Comparison of ENCODE assay signal across 2 cellular contexts in genomic region chr11:64751580-64751979, GRCh38.
TF ChIP-seq lines count a peak whose summit lies in the region.

No MANE protein-coding gene starts in this region.

TF ChIP-seq in A549, 52 proteins besides CTCF, POLR2A, EP300 and RAD21:
- no peak for TF ChIP-seq MYC (IDR thresholded peaks at IDR 0.05; ENCODE audit: borderline replicate concordance, low read length)
- TF ChIP-seq, protein P1, sequence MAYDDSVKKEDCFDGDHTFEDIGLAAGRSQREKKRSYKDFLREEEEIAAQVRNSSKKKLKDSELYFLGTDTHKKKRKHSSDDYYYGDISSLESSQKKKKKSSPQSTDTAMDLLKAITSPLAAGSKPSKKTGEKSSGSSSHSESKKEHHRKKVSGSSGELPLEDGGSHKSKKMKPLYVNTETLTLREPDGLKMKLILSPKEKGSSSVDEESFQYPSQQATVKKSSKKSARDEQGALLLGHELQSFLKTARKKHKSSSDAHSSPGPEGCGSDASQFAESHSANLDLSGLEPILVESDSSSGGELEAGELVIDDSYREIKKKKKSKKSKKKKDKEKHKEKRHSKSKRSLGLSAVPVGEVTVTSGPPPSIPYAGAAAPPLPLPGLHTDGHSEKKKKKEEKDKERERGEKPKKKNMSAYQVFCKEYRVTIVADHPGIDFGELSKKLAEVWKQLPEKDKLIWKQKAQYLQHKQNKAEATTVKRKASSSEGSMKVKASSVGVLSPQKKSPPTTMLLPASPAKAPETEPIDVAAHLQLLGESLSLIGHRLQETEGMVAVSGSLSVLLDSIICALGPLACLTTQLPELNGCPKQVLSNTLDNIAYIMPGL (CRISPR knock-in tag; IDR thresholded peaks at IDR 0.05; ENCODE audit: borderline replicate concordance), result no peak
- TF ChIP-seq CEBPB (IDR thresholded peaks at IDR 0.05), result no peak
- no peak for TF ChIP-seq HOXB13 (CRISPR knock-in tag; IDR thresholded peaks at IDR 0.05; ENCODE audit: low read depth)
- no peak for TF ChIP-seq PBX3 (IDR thresholded peaks at IDR 0.05)
- TF ChIP-seq JUNB (IDR thresholded peaks at IDR 0.05), result no peak
- TF ChIP-seq KDM1A (IDR thresholded peaks at IDR 0.05; ENCODE audit: low read depth), result 0 out of 2 replicates have a peak, but pooled peaks have one; percentile 24
- no peak for TF ChIP-seq ZFP36 (IDR thresholded peaks at IDR 0.05; ENCODE audit: borderline replicate concordance, partially characterized antibody)
- TF ChIP-seq RCOR1 (IDR thresholded peaks at IDR 0.05; ENCODE audit: low read depth, low read length), result 0 out of 2 replicates have a peak, but pooled peaks have one; percentile 41
- TF ChIP-seq ZNF302 (CRISPR knock-in tag; IDR thresholded peaks at IDR 0.05), result no peak
- no peak for TF ChIP-seq POLR2AphosphoS2 (conservative IDR thresholded peaks at IDR 0.05; ENCODE audit: low read length)

TF ChIP-seq in GM23338, 12 proteins besides CTCF, POLR2A, EP300 and RAD21:
- TF ChIP-seq POLR2AphosphoS5 (IDR thresholded peaks at IDR 0.05; ENCODE audit: low read depth) (no peak), EZH2phosphoT487 (IDR thresholded peaks at IDR 0.05; ENCODE audit: unreplicated experiment) (no peak), JUNB (IDR thresholded peaks at IDR 0.05; ENCODE audit: unreplicated experiment) (no peak), ZNF114 (CRISPR knock-in tag; IDR thresholded peaks at IDR 0.05) (no peak), ZNF331 (CRISPR knock-in tag; IDR thresholded peaks at IDR 0.05; ENCODE audit: low read depth) (no peak), NANOG (IDR thresholded peaks at IDR 0.05; ENCODE audit: borderline replicate concordance) (no peak), ETS1 (IDR thresholded peaks at IDR 0.05) (no peak), CREB1 (CRISPR knock-in tag; IDR thresholded peaks at IDR 0.05; ENCODE audit: low read depth) (no peak)
- TF ChIP-seq, protein P2, sequence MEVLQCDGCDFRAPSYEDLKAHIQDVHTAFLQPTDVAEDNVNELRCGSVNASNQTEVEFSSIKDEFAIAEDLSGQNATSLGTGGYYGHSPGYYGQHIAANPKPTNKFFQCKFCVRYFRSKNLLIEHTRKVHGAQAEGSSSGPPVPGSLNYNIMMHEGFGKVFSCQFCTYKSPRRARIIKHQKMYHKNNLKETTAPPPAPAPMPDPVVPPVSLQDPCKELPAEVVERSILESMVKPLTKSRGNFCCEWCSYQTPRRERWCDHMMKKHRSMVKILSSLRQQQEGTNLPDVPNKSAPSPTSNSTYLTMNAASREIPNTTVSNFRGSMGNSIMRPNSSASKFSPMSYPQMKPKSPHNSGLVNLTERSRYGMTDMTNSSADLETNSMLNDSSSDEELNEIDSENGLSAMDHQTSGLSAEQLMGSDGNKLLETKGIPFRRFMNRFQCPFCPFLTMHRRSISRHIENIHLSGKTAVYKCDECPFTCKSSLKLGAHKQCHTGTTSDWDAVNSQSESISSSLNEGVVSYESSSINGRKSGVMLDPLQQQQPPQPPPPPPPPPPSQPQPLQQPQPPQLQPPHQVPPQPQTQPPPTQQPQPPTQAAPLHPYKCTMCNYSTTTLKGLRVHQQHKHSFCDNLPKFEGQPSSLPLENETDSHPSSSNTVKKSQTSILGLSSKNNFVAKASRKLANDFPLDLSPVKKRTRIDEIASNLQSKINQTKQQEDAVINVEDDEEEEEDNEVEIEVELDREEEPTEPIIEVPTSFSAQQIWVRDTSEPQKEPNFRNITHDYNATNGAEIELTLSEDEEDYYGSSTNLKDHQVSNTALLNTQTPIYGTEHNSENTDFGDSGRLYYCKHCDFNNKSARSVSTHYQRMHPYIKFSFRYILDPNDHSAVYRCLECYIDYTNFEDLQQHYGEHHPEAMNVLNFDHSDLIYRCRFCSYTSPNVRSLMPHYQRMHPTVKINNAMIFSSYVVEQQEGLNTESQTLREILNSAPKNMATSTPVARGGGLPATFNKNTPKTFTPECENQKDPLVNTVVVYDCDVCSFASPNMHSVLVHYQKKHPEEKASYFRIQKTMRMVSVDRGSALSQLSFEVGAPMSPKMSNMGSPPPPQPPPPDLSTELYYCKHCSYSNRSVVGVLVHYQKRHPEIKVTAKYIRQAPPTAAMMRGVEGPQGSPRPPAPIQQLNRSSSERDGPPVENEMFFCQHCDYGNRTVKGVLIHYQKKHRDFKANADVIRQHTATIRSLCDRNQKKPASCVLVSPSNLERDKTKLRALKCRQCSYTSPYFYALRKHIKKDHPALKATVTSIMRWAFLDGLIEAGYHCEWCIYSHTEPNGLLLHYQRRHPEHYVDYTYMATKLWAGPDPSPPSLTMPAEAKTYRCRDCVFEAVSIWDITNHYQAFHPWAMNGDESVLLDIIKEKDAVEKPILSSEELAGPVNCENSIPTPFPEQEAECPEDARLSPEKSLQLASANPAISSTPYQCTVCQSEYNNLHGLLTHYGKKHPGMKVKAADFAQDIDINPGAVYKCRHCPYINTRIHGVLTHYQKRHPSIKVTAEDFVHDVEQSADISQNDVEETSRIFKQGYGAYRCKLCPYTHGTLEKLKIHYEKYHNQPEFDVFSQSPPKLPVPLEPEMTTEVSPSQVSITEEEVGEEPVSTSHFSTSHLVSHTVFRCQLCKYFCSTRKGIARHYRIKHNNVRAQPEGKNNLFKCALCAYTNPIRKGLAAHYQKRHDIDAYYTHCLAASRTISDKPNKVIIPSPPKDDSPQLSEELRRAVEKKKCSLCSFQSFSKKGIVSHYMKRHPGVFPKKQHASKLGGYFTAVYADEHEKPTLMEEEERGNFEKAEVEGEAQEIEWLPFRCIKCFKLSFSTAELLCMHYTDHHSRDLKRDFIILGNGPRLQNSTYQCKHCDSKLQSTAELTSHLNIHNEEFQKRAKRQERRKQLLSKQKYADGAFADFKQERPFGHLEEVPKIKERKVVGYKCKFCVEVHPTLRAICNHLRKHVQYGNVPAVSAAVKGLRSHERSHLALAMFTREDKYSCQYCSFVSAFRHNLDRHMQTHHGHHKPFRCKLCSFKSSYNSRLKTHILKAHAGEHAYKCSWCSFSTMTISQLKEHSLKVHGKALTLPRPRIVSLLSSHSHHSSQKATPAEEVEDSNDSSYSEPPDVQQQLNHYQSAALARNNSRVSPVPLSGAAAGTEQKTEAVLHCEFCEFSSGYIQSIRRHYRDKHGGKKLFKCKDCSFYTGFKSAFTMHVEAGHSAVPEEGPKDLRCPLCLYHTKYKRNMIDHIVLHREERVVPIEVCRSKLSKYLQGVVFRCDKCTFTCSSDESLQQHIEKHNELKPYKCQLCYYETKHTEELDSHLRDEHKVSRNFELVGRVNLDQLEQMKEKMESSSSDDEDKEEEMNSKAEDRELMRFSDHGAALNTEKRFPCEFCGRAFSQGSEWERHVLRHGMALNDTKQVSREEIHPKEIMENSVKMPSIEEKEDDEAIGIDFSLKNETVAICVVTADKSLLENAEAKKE (CRISPR knock-in tag; IDR thresholded peaks at IDR 0.05), result no peak
- TF ChIP-seq, protein P3, sequence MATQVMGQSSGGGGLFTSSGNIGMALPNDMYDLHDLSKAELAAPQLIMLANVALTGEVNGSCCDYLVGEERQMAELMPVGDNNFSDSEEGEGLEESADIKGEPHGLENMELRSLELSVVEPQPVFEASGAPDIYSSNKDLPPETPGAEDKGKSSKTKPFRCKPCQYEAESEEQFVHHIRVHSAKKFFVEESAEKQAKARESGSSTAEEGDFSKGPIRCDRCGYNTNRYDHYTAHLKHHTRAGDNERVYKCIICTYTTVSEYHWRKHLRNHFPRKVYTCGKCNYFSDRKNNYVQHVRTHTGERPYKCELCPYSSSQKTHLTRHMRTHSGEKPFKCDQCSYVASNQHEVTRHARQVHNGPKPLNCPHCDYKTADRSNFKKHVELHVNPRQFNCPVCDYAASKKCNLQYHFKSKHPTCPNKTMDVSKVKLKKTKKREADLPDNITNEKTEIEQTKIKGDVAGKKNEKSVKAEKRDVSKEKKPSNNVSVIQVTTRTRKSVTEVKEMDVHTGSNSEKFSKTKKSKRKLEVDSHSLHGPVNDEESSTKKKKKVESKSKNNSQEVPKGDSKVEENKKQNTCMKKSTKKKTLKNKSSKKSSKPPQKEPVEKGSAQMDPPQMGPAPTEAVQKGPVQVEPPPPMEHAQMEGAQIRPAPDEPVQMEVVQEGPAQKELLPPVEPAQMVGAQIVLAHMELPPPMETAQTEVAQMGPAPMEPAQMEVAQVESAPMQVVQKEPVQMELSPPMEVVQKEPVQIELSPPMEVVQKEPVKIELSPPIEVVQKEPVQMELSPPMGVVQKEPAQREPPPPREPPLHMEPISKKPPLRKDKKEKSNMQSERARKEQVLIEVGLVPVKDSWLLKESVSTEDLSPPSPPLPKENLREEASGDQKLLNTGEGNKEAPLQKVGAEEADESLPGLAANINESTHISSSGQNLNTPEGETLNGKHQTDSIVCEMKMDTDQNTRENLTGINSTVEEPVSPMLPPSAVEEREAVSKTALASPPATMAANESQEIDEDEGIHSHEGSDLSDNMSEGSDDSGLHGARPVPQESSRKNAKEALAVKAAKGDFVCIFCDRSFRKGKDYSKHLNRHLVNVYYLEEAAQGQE (IDR thresholded peaks at IDR 0.05; ENCODE audit: unreplicated experiment), result no peak
